9 cellular contexts compared by ENCODE assay signal in the genomic region with DNA sequence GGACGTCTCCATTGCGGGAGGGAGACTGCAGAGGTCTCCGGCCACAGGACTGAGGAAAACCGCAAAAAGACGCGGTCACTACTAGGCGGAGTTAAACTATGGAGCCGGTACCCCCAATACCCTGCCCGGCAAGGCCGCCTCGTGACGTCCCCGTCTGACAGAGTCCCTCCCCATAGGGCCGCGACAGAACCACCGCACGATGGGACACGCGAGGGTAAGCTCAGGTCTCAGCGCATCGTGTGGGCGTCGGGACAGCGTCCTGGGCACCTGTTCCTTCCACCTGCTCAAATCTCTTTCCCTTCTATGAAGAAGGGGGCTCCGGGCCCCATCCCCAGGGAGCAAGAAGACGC. TPM values are rescaled to one million over a fixed set of nuclear protein-coding genes. Genes with fewer than 3 reads are reported as not detected.
A peak's percentile ranks its signal among the peaks of the same experiment; 100 is the strongest.
DNase-seq lines count a peak whose midpoint lies in the region; ATAC-seq, FAIRE-seq and TF ChIP-seq lines count a peak whose summit lies in the region.
"Had no signal": no experiment of that assay in that cellular context is flagged by ENCODE, and none has a peak within 500 bp of the region (broad histone marks: within the 10 kb centered on the region; RNA-seq: fewer than 3 reads in every experiment).

No MANE protein-coding gene starts in this region.

- peak; percentile 45 for ATAC-seq in CD8-positive, alpha-beta T cell
- ATAC-seq in GM19438 (IDR thresholded peaks at IDR 0.05; ENCODE audit: low read depth, unreplicated experiment) = peak; percentile 16
- ATAC-seq in HG03521 (IDR thresholded peaks at IDR 0.05; ENCODE audit: unreplicated experiment) = peak; percentile 16

- no peak for FAIRE-seq in bronchial epithelial cell (lab: Jason Lieb, UNC)
- FAIRE-seq: endometrium had no signal

- H3K36me3 Mint-ChIP-seq in CD8-positive, alpha-beta T cell = peaks cover 13% of the 10 kb centered on the region

- peak overlapping the region; percentile 94 for H3K27ac ChIP-seq in CD8-positive, alpha-beta T cell (ENCODE audit: low read depth, low read length)

- no peak for TF ChIP-seq CTCF in CD8-positive, alpha-beta T cell (IDR thresholded peaks at IDR 0.05)
- no peak for TF ChIP-seq CTCF in bronchial epithelial cell (IDR thresholded peaks at IDR 0.05; ENCODE audit: insufficient read depth, low read length, severe bottlenecking)

- no peaks in the 10 kb centered on the region for H3K27me3 ChIP-seq in CD8-positive, alpha-beta T cell (ENCODE audit: insufficient read depth, low read length)
- no peaks in the 10 kb centered on the region for H3K27me3 ChIP-seq in bronchial epithelial cell (ENCODE audit: control insufficient read depth, insufficient read depth, low read length)

- no peaks in the 10 kb centered on the region for H3K36me3 ChIP-seq in CD8-positive, alpha-beta T cell (ENCODE audit: insufficient read depth, low read length)
- no peaks in the 10 kb centered on the region for H3K36me3 ChIP-seq in bronchial epithelial cell (ENCODE audit: control insufficient read depth, insufficient read depth, low read length)

- CTCF ChIA-PET in CD8-positive, alpha-beta T cell (lab: Charles Lee) = no interaction called here

- H3K4me1 ChIP-seq in CD8-positive, alpha-beta T cell (ENCODE audit: insufficient read depth, low read length) = peaks cover 11% of the 10 kb centered on the region

- peak in 5 of 7 experiments; percentile 46 to 71 (median 52) for DNase-seq in CD8-positive, alpha-beta T cell
- DNase-seq in T-helper 2 cell (peak in 4 of 5 experiments; percentile 35 to 79 (median 46)), bronchial epithelial cell (ENCODE audit: low read depth) (no peak), kidney tubule cell (ENCODE audit: low spot score) (peak; percentile 77), NCI-H226 (no peak)
- peak; percentile 57 to 59 for DNase-seq in stimulated activated CD4-positive, alpha-beta T cell treated with anti-CD3 and anti-CD28 coated beads, Interleukin-2, amount 100 ng/mL, for 48 hours

- POLR2A ChIA-PET in CD8-positive, alpha-beta T cell (lab: Charles Lee) = interaction anchor here (0.7 to 2.8 kb wide), 9 partner anchors 10 to 267 kb away, joined by 3 to 70 read pairs (median 3); a partner anchor contains a TSS

- peak overlapping the region; percentile 97 for H3K4me3 ChIP-seq in CD8-positive, alpha-beta T cell (ENCODE audit: low read depth, low read length)
- peak overlapping the region; percentile 83 for H3K4me3 ChIP-seq in bronchial epithelial cell (ENCODE audit: low read depth, low read length)

- peak overlapping the region; percentile 98 for H3K27ac Mint-ChIP-seq in CD8-positive, alpha-beta T cell

- peaks cover 22% of the 10 kb centered on the region for H3K4me1 Mint-ChIP-seq in CD8-positive, alpha-beta T cell (ENCODE audit: low read depth)

- no peaks in the 10 kb centered on the region for H3K27me3 Mint-ChIP-seq in CD8-positive, alpha-beta T cell (ENCODE audit: low read depth)

- H3K9me3 Mint-ChIP-seq in CD8-positive, alpha-beta T cell = no peaks in the 10 kb centered on the region

- H3K4me3 Mint-ChIP-seq in CD8-positive, alpha-beta T cell = peak overlapping the region; percentile 93

- intact Hi-C loops in CD8-positive, alpha-beta T cell (cut with DNase I, micrococcal nuclease) = loop anchor here (1.0 to 10.0 kb wide), 14 partner anchors 24 to 1696 kb away; a partner anchor contains a TSS

- H3K9me3 ChIP-seq in CD8-positive, alpha-beta T cell (ENCODE audit: low read length) = no peaks in the 10 kb centered on the region

RNA-seq across cellular contexts. Expression of a gene that starts 35.2 kb away (rescaled TPM):
- total RNA-seq in CD8-positive, alpha-beta T cell = not detected
- not detected in 2 replicates for total RNA-seq in bronchial epithelial cell

Comparison
In these comparisons a context has a peak if more than half of its experiments do, and no peak if none do; other contexts are left out.
1. DNase-seq: peak in CD8-positive, alpha-beta T cell (5 of 7), T-helper 2 cell (4 of 5), kidney tubule cell (single experiment) and stimulated activated CD4-positive, alpha-beta T cell treated with anti-CD3 and anti-CD28 coated beads, Interleukin-2, amount 100 ng/mL, for 48 hours (2 of 2); none in bronchial epithelial cell (single experiment) and NCI-H226 (single experiment).
2. Peak in every context shown above with its lines, with median percentiles within 50 percentile points of each other: ATAC-seq.